In genomic region chr16:84087461-84088151, GRCh38 we compare ENCODE assay signal across 16 cellular contexts. TPM values are rescaled to one million over a fixed set of nuclear protein-coding genes. Genes with fewer than 3 reads are reported as not detected.
A peak's percentile ranks its signal among the peaks of the same experiment; 100 is the strongest.
DNase-seq lines count a peak whose midpoint lies in the region; ATAC-seq and TF ChIP-seq lines count a peak whose summit lies in the region.
"Had no signal": no experiment of that assay in that cellular context is flagged by ENCODE, and none has a peak within 500 bp of the region (broad histone marks: within the 10 kb centered on the region; RNA-seq: fewer than 3 reads in every experiment).

No MANE protein-coding gene starts in this region.

- no peak for ATAC-seq in Right ventricle myocardium inferior
- ATAC-seq in HG03460 (IDR thresholded peaks at IDR 0.05; ENCODE audit: unreplicated experiment): no peak
- ATAC-seq: K562 had no signal

- intact Hi-C loops in left ventricle myocardium inferior (cut with micrococcal nuclease): loop anchor here (10.0 kb wide), 1 partner anchor 97 kb away; the partner anchor contains the start of gene TAF1C
- intact Hi-C loops in Right ventricle myocardium inferior (cut with DNase I): loop anchor here (2.0 to 10.0 kb wide), 3 partner anchors 50 to 397 kb away; partner anchors contain the start of gene TAF1C

- DNase-seq in left ventricle myocardium inferior: no peak
- DNase-seq in Right ventricle myocardium inferior (ENCODE audit: missing footprints): no peak
- DNase-seq in NCI-H2171 (lab: John Stamatoyannopoulos, UW): peak; percentile 29
- no peak for DNase-seq in type B pancreatic cell (ENCODE audit: extremely low spot score, unreplicated experiment)
- DNase-seq in NCI-H2107 treated with DMSO at 0.1 percent for 48 hours (lab: John Stamatoyannopoulos, UW; ENCODE audit: unreplicated experiment): no peak
- no peak for DNase-seq in mesothelial cell of epicardium (ENCODE audit: low spot score in 2 of 2, unreplicated experiment in 2 of 2)
- DNase-seq: activated B cell treated with CpG ODN at 0.5 μM for 24 hours; activated effector memory CD4-positive, alpha-beta T cell treated with Interleukin-2 at 50 U/mL for 16 hours; erythroblast; stimulated activated CD4-positive, alpha-beta T cell treated with anti-CD3 and anti-CD28 coated beads, Interleukin-15, amount 100 ng/mL, for 24 hours had no signal

- peaks cover 41% of the 10 kb centered on the region for H3K4me1 Mint-ChIP-seq in activated naive CD8-positive, alpha-beta T cell (ENCODE audit: low read depth)
- no peaks in the 10 kb centered on the region for H3K4me1 Mint-ChIP-seq in type B pancreatic cell (ENCODE audit: unreplicated experiment)
- H3K4me1 Mint-ChIP-seq in mesothelial cell of epicardium: no peaks in the 10 kb centered on the region

- H3K27me3 Mint-ChIP-seq in activated naive CD8-positive, alpha-beta T cell: no peaks in the 10 kb centered on the region
- no peaks in the 10 kb centered on the region for H3K27me3 Mint-ChIP-seq in type B pancreatic cell
- no peaks in the 10 kb centered on the region for H3K27me3 Mint-ChIP-seq in mesothelial cell of epicardium (ENCODE audit: low read depth)
- H3K27me3 Mint-ChIP-seq: activated B cell treated with CpG ODN at 0.5 μM for 24 hours had no signal

- H3K4me1 ChIP-seq in left ventricle myocardium inferior: peaks cover 66% of the 10 kb centered on the region
- H3K4me1 ChIP-seq: vagina had no signal

- H3K4me3 ChIP-seq in left ventricle myocardium inferior: no peak overlapping the region
- H3K4me3 ChIP-seq: K562, vagina had no signal

- H3K4me3 Mint-ChIP-seq in activated naive CD8-positive, alpha-beta T cell: no peak overlapping the region
- H3K4me3 Mint-ChIP-seq in type B pancreatic cell: no peak overlapping the region
- no peak overlapping the region for H3K4me3 Mint-ChIP-seq in mesothelial cell of epicardium
- H3K4me3 Mint-ChIP-seq: activated B cell treated with CpG ODN at 0.5 μM for 24 hours had no signal

- peaks cover 11% of the 10 kb centered on the region for H3K36me3 Mint-ChIP-seq in activated naive CD8-positive, alpha-beta T cell
- H3K36me3 Mint-ChIP-seq in type B pancreatic cell (peaks cover 11% of the 10 kb centered on the region), mesothelial cell of epicardium (peaks cover 31% of the 10 kb centered on the region)

- no peak for TF ChIP-seq CTCF in left ventricle myocardium inferior (IDR thresholded peaks at IDR 0.05; ENCODE audit: borderline replicate concordance)
- TF ChIP-seq CTCF in type B pancreatic cell (conservative IDR thresholded peaks at IDR 0.05): no peak
- no peak for TF ChIP-seq CTCF in mesothelial cell of epicardium (IDR thresholded peaks at IDR 0.05; ENCODE audit: unreplicated experiment)

- no peaks in the 10 kb centered on the region for H3K27me3 ChIP-seq in left ventricle myocardium inferior (ENCODE audit: low read depth)
- H3K27me3 ChIP-seq: vagina had no signal

- H3K27ac Mint-ChIP-seq in activated naive CD8-positive, alpha-beta T cell: peak overlapping the region; percentile 54
- H3K27ac Mint-ChIP-seq in type B pancreatic cell (peak overlapping the region; percentile 1), mesothelial cell of epicardium (no peak overlapping the region)
- H3K27ac Mint-ChIP-seq: activated B cell treated with CpG ODN at 0.5 μM for 24 hours had no signal

- no peaks in the 10 kb centered on the region for H3K9me3 ChIP-seq in left ventricle myocardium inferior (replicated peaks)
- H3K9me3 ChIP-seq: vagina had no signal

- peaks cover 85% of the 10 kb centered on the region for H3K36me3 ChIP-seq in left ventricle myocardium inferior

- no peaks in the 10 kb centered on the region for H3K9me3 Mint-ChIP-seq in activated naive CD8-positive, alpha-beta T cell (ENCODE audit: low read depth)
- H3K9me3 Mint-ChIP-seq in type B pancreatic cell: no peaks in the 10 kb centered on the region
- no peaks in the 10 kb centered on the region for H3K9me3 Mint-ChIP-seq in mesothelial cell of epicardium
- H3K9me3 Mint-ChIP-seq: activated B cell treated with CpG ODN at 0.5 μM for 24 hours had no signal

- H3K27ac ChIP-seq in left ventricle myocardium inferior (replicated peaks): peak overlapping the region; percentile 81
- H3K27ac ChIP-seq: vagina had no signal

RNA-seq across cellular contexts. Expression of gene MBTPS1, which starts 29.1 kb away (rescaled TPM):
- total RNA-seq in left ventricle myocardium inferior: 72.5 TPM
- total RNA-seq in Right ventricle myocardium inferior: 70.2 TPM
- 75.7 and 88.4 TPM in 2 replicates for total RNA-seq in type B pancreatic cell (ENCODE audit: low replicate concordance)
- total RNA-seq in mesothelial cell of epicardium: 143 to 146 TPM (median 146 TPM) in 3 replicates

RNA-seq across cellular contexts. Expression of gene SLC38A8, which starts 45.0 kb away (rescaled TPM):
- not detected for total RNA-seq in left ventricle myocardium inferior
- total RNA-seq in Right ventricle myocardium inferior: 3.1 TPM
- not detected in 2 replicates for total RNA-seq in type B pancreatic cell (ENCODE audit: low replicate concordance)
- not detected in 3 replicates for total RNA-seq in mesothelial cell of epicardium
- total RNA-seq: activated B cell treated with CpG ODN at 0.5 μM for 24 hours, K562, lung microvascular endothelial cell, osteocyte, vagina had no signal

RNA-seq across cellular contexts. Expression of gene HSDL1, which starts 57.4 kb away (rescaled TPM):
- total RNA-seq in left ventricle myocardium inferior (23.8 TPM), Right ventricle myocardium inferior (24.1 TPM), type B pancreatic cell (ENCODE audit: low replicate concordance) (22.9 and 36.4 TPM in 2 replicates), mesothelial cell of epicardium (47.6 to 50.0 TPM (median 48.9 TPM) in 3 replicates)

RNA-seq across cellular contexts. Expression of gene DNAAF1, which starts 57.5 kb away (rescaled TPM):
- total RNA-seq in left ventricle myocardium inferior (0.14 TPM), Right ventricle myocardium inferior (not detected), type B pancreatic cell (ENCODE audit: low replicate concordance) (0.67 and 3.2 TPM in 2 replicates), mesothelial cell of epicardium (0.18 to 0.47 TPM (median 0.22 TPM) in 3 replicates)
- total RNA-seq: activated B cell treated with CpG ODN at 0.5 μM for 24 hours, K562, osteocyte, vagina had no signal
